In genomic region chr3:100022506-100022905, GRCh38 we compare ENCODE assay signal across 17 cellular contexts.
DNase-seq lines count a peak whose midpoint lies in the region; ATAC-seq, FAIRE-seq and TF ChIP-seq lines count a peak whose summit lies in the region.
"Had no signal": no experiment of that assay in that cellular context is flagged by ENCODE, and none has a peak within 500 bp of the region (broad histone marks: within the 10 kb centered on the region; RNA-seq: fewer than 3 reads in every experiment).

No MANE protein-coding gene starts in this region.

- no peaks in the 10 kb centered on the region for H3K36me3 Mint-ChIP-seq in HFFc6 (ENCODE audit: low read depth)
- no peaks in the 10 kb centered on the region for H3K36me3 Mint-ChIP-seq in astrocyte (ENCODE audit: low read depth, unreplicated experiment)
- no peaks in the 10 kb centered on the region for H3K36me3 Mint-ChIP-seq in GM23338 (ENCODE audit: low read depth)
- no peaks in the 10 kb centered on the region for H3K36me3 Mint-ChIP-seq in WTC11

- no peaks in the 10 kb centered on the region for H3K79me2 ChIP-seq in astrocyte (ENCODE audit: insufficient read depth, low read length)
- no peaks in the 10 kb centered on the region for H3K79me2 ChIP-seq in hepatocyte
- no peaks in the 10 kb centered on the region for H3K79me2 ChIP-seq in GM23338 (replicated peaks; ENCODE audit: insufficient read depth)

- H3K4me2 ChIP-seq in astrocyte (ENCODE audit: low read length): peak overlapping the region; percentile 33
- no peak overlapping the region for H3K4me2 ChIP-seq in hepatocyte
- no peak overlapping the region for H3K4me2 ChIP-seq in GM23338
- H3K4me2 ChIP-seq: PC-9 had no signal

- DNase-seq in HFFc6: no peak
- DNase-seq in astrocyte (ENCODE audit: low read depth): peak; percentile 40
- no peak for DNase-seq in hepatocyte (ENCODE audit: low spot score)
- DNase-seq in GM23338 (ENCODE audit: low spot score): no peak
- no peak for DNase-seq in WTC11 (ENCODE audit: low spot score)
- no peak for DNase-seq in NCI-H526 (lab: John Stamatoyannopoulos, UW)
- DNase-seq: ACHN; CD4-positive, alpha-beta memory T cell; HCEC 1CT; KBM-7; NCI-H1694; NCI-H2107 had no signal

- H3K4me1 ChIP-seq in astrocyte (ENCODE audit: insufficient read depth, low read length) (peaks cover 24% of the 10 kb centered on the region), hepatocyte (ENCODE audit: insufficient read depth) (peaks cover 23% of the 10 kb centered on the region), skeletal muscle tissue (ENCODE audit: control insufficient read depth in 3 of 3, insufficient read depth in 3 of 3, low read length in 3 of 3) (peaks cover 18 to 36% (median 27%) of the 10 kb centered on the region in 3 donors), GM23338 (ENCODE audit: insufficient read depth) (no peaks in the 10 kb centered on the region)

- H3K9me3 ChIP-seq in astrocyte (ENCODE audit: insufficient read depth, low read depth, low read length): no peaks in the 10 kb centered on the region
- H3K9me3 ChIP-seq in hepatocyte (ENCODE audit: low read depth): no peaks in the 10 kb centered on the region
- no peaks in the 10 kb centered on the region for H3K9me3 ChIP-seq in skeletal muscle tissue (ENCODE audit: control insufficient read depth in 3 of 3, low read length in 3 of 3)

- CTCF ChIA-PET in WTC11 (lab: Charles Lee): interaction anchor here (1.3 kb wide), 1 partner anchor 10 kb away, joined by 4 read pairs; no protein-coding TSS in a partner anchor

- TF ChIP-seq CTCF in HFFc6 (IDR thresholded peaks at IDR 0.05) (no peak), astrocyte (IDR thresholded peaks at IDR 0.05; ENCODE audit: insufficient read depth, low read depth, low read length) (no peak), hepatocyte (IDR thresholded peaks at IDR 0.05; ENCODE audit: poor library complexity) (no peak), GM23338 (conservative IDR thresholded peaks at IDR 0.05; ENCODE audit: low read depth in 2 of 2) (no peak), WTC11 (IDR thresholded peaks at IDR 0.05) (no peak)

- H4K20me1 ChIP-seq in astrocyte (ENCODE audit: insufficient read depth, low read length): no peaks in the 10 kb centered on the region
- H4K20me1 ChIP-seq in hepatocyte (ENCODE audit: insufficient read depth, poor library complexity, severe bottlenecking): no peaks in the 10 kb centered on the region
- no peaks in the 10 kb centered on the region for H4K20me1 ChIP-seq in GM23338 (replicated peaks; ENCODE audit: insufficient read depth)

- H3K36me3 ChIP-seq in astrocyte (ENCODE audit: insufficient read depth, low read length) (no peaks in the 10 kb centered on the region), hepatocyte (replicated peaks; ENCODE audit: insufficient read depth, low read depth) (no peaks in the 10 kb centered on the region), skeletal muscle tissue (ENCODE audit: control insufficient read depth in 3 of 3, insufficient read depth in 3 of 3, low read length in 3 of 3) (no peaks in the 10 kb centered on the region), GM23338 (ENCODE audit: insufficient read depth) (no peaks in the 10 kb centered on the region)

- H3K27me3 ChIP-seq in astrocyte (ENCODE audit: insufficient read depth, low read length) (no peaks in the 10 kb centered on the region), hepatocyte (no peaks in the 10 kb centered on the region), skeletal muscle tissue (ENCODE audit: control insufficient read depth in 3 of 3, insufficient read depth in 3 of 3, low read length in 3 of 3) (no peaks in the 10 kb centered on the region), GM23338 (ENCODE audit: insufficient read depth) (no peaks in the 10 kb centered on the region)

- POLR2A ChIA-PET in WTC11 (lab: Charles Lee): no interaction called here

- H3K9ac ChIP-seq in astrocyte (ENCODE audit: low read length): peak overlapping the region; percentile 42
- no peak overlapping the region for H3K9ac ChIP-seq in skeletal muscle tissue (ENCODE audit: low read depth in 1 of 3, low read length in 3 of 3)

- ATAC-seq in GM23338 (no peak), WTC11 (no peak), GM18519 (IDR thresholded peaks at IDR 0.05; ENCODE audit: low FRiP score, unreplicated experiment) (no peak)

- peak overlapping the region; percentile 79 for H3K27ac ChIP-seq in astrocyte (ENCODE audit: low read depth, low read length)
- H3K27ac ChIP-seq in hepatocyte: peak overlapping the region; percentile 82
- H3K27ac ChIP-seq in skeletal muscle tissue (ENCODE audit: low read depth, low read length): peak overlapping the region; percentile 28
- H3K27ac ChIP-seq in GM23338 (ENCODE audit: low read depth): no peak overlapping the region
- H3K27ac ChIP-seq: PC-9 had no signal

- no peak overlapping the region for H2AFZ ChIP-seq in astrocyte (ENCODE audit: low read depth, low read length)
- H2AFZ ChIP-seq in hepatocyte: no peak overlapping the region
- H2AFZ ChIP-seq in GM23338: no peak overlapping the region
- H2AFZ ChIP-seq: PC-9 had no signal

- H3K27me3 Mint-ChIP-seq in HFFc6 (ENCODE audit: insufficient read depth) (no peaks in the 10 kb centered on the region; the same call in 1 of the 2 replicates), astrocyte (ENCODE audit: low read depth, unreplicated experiment) (no peaks in the 10 kb centered on the region), GM23338 (ENCODE audit: insufficient read depth, low read depth, poor library complexity) (no peaks in the 10 kb centered on the region), WTC11 (ENCODE audit: low read depth) (no peaks in the 10 kb centered on the region)
- H3K27me3 Mint-ChIP-seq: B cell; CD4-positive, alpha-beta memory T cell had no signal

- no peak for FAIRE-seq in astrocyte (lab: Jason Lieb, UNC)
- FAIRE-seq: D721Med had no signal

- no peaks in the 10 kb centered on the region for H3F3A ChIP-seq in GM23338 (replicated peaks; ENCODE audit: low read depth)

- H3K4me3 Mint-ChIP-seq in HFFc6 (no peak overlapping the region), astrocyte (ENCODE audit: unreplicated experiment) (no peak overlapping the region), GM23338 (no peak overlapping the region), WTC11 (no peak overlapping the region)
- H3K4me3 Mint-ChIP-seq: B cell; CD4-positive, alpha-beta memory T cell had no signal

- no peaks in the 10 kb centered on the region for H3K9me3 Mint-ChIP-seq in HFFc6
- H3K9me3 Mint-ChIP-seq in astrocyte (ENCODE audit: unreplicated experiment): no peaks in the 10 kb centered on the region
- no peaks in the 10 kb centered on the region for H3K9me3 Mint-ChIP-seq in GM23338
- H3K9me3 Mint-ChIP-seq in WTC11: no peaks in the 10 kb centered on the region

- peaks cover 39% of the 10 kb centered on the region for H3K4me1 Mint-ChIP-seq in HFFc6 (ENCODE audit: low read depth)
- H3K4me1 Mint-ChIP-seq in astrocyte (ENCODE audit: low read depth, unreplicated experiment): peaks cover 39% of the 10 kb centered on the region
- H3K4me1 Mint-ChIP-seq in GM23338: no peaks in the 10 kb centered on the region
- H3K4me1 Mint-ChIP-seq in WTC11: no peaks in the 10 kb centered on the region
- H3K4me1 Mint-ChIP-seq: B cell had no signal

- H3K9me2 ChIP-seq in hepatocyte (replicated peaks; ENCODE audit: insufficient read depth): no peaks in the 10 kb centered on the region
- H3K9me2 ChIP-seq in GM23338 (ENCODE audit: insufficient read depth): no peaks in the 10 kb centered on the region

- H3K27ac Mint-ChIP-seq in HFFc6 (peak overlapping the region; percentile 91), astrocyte (ENCODE audit: unreplicated experiment) (no peak overlapping the region), GM23338 (no peak overlapping the region; the same call in 1 of the 2 replicates), WTC11 (no peak overlapping the region)
- H3K27ac Mint-ChIP-seq: B cell had no signal

- no peak overlapping the region for H3K4me3 ChIP-seq in astrocyte (ENCODE audit: insufficient read depth, low read depth, low read length)
- no peak overlapping the region for H3K4me3 ChIP-seq in hepatocyte
- no peak overlapping the region for H3K4me3 ChIP-seq in skeletal muscle tissue (ENCODE audit: low read length in 3 of 3)
- H3K4me3 ChIP-seq in GM23338: no peak overlapping the region
- H3K4me3 ChIP-seq: PC-9 had no signal

TF ChIP-seq in GM23338, 12 proteins besides CTCF, POLR2A, EP300 and RAD21 (continues in another document):
- TF ChIP-seq EZH2 (IDR thresholded peaks at IDR 0.05; ENCODE audit: low read depth, unreplicated experiment): no peak
- TF ChIP-seq ZNF331 (CRISPR knock-in tag; IDR thresholded peaks at IDR 0.05; ENCODE audit: low read depth): no peak

TF ChIP-seq in WTC11, 78 proteins besides CTCF, POLR2A, EP300 and RAD21:
- TF ChIP-seq SP1 (CRISPR knock-in tag; conservative IDR thresholded peaks at IDR 0.05) (no peak), ATF1 (CRISPR knock-in tag; IDR thresholded peaks at IDR 0.05) (no peak), E2F4 (CRISPR knock-in tag; IDR thresholded peaks at IDR 0.05; ENCODE audit: borderline replicate concordance, low read depth) (no peak), HMGXB4 (CRISPR knock-in tag; IDR thresholded peaks at IDR 0.05) (no peak)
